ENCODE assay signal across 11 cellular contexts in the genomic region with DNA sequence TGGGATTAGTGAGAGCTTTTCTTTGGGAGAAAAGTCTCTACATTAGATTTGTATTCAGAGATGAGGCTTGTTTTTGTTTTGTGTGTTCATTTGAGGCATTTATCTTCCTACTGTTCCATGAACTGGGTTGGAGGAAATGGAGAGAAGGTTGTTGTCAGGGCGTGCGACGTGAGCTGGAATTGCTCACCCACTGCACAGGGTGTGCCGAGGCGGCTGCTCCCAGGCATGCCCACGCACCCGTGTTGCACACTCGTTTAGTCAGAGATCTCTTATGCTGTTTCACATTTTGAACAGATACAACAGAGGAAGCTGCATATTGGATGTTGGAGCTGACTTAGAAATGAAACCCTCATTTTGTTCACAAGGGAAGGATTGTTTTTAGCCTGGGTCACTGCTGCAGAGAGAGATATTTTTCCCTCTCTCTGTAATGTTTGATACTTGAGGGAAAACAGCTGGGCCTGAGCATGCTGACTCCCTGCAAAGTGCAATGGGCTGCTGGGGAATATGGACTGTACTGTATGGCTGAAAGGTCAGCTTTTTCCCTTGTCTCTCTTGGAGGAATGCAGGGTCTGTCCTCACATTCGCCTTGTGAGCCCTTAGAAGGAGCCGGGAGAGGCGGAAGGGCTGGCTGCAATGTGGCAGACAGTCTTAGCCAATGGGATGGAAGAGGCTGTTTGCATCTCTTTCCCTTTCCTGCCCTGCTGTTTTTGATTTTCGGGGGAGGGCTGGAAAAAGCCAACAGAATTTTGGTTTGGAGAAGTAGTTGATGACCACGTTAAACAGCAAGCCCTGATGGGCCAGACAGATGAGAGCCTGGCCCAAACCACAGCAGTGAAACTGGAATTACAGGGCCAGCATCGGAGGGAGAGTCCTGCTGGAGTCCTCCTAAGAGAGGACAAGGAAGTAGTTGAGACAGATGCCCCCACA.
A peak's percentile ranks its signal among the peaks of the same experiment; 100 is the strongest.
DNase-seq lines count a peak whose midpoint lies in the region; ATAC-seq and TF ChIP-seq lines count a peak whose summit lies in the region.
"Had no signal": no experiment of that assay in that cellular context is flagged by ENCODE, and none has a peak within 500 bp of the region (broad histone marks: within the 10 kb centered on the region; RNA-seq: fewer than 3 reads in every experiment).

No MANE protein-coding gene starts in this region.

- ATAC-seq in sciatic nerve: peak; percentile 70
- ATAC-seq in GM19452 (IDR thresholded peaks at IDR 0.05; ENCODE audit: unreplicated experiment): no peak
- no peak for ATAC-seq in naive thymus-derived CD4-positive, alpha-beta T cell

- H3K4me3 ChIP-seq in brain microvascular endothelial cell (ENCODE audit: low read depth, low read length): no peak overlapping the region
- H3K4me3 ChIP-seq in naive thymus-derived CD4-positive, alpha-beta T cell (ENCODE audit: low read length): no peak overlapping the region

- POLR2A ChIA-PET in naive thymus-derived CD4-positive, alpha-beta T cell (lab: Charles Lee): no interaction called here

- H3K27me3 Mint-ChIP-seq in naive thymus-derived CD4-positive, alpha-beta T cell: peaks cover 15 to 34% (median 27%) of the 10 kb centered on the region in 5 donors

- no peaks in the 10 kb centered on the region for H3K36me3 ChIP-seq in brain microvascular endothelial cell (replicated peaks)
- H3K36me3 ChIP-seq in naive thymus-derived CD4-positive, alpha-beta T cell (ENCODE audit: control insufficient read depth in 2 of 3, insufficient read depth in 3 of 3, low read length in 3 of 3): no peaks in the 10 kb centered on the region

- no peak for TF ChIP-seq CTCF in brain microvascular endothelial cell (IDR thresholded peaks at IDR 0.05; ENCODE audit: low read depth, low read length, missing control alignments)

- H3K9me3 ChIP-seq in naive thymus-derived CD4-positive, alpha-beta T cell (ENCODE audit: control insufficient read depth in 2 of 3, low read length in 3 of 3): no peaks in the 10 kb centered on the region

- H3K4me3 Mint-ChIP-seq in naive thymus-derived CD4-positive, alpha-beta T cell: no peak overlapping the region
- H3K4me3 Mint-ChIP-seq: CD8-positive, alpha-beta memory T cell had no signal

- no peaks in the 10 kb centered on the region for H3K4me1 ChIP-seq in naive thymus-derived CD4-positive, alpha-beta T cell (ENCODE audit: control insufficient read depth in 2 of 2, insufficient read depth in 2 of 2, low read length in 2 of 2)

- in situ Hi-C loops in brain microvascular endothelial cell (cut with HindIII; ENCODE audit: low pct_ligation_motif_present, low sequenced_read_pairs): no loop called here

- CTCF ChIA-PET in naive thymus-derived CD4-positive, alpha-beta T cell (lab: Charles Lee): no interaction called here

- H3K27ac ChIP-seq in brain microvascular endothelial cell: peak overlapping the region; percentile 41
- no peak overlapping the region for H3K27ac ChIP-seq in naive thymus-derived CD4-positive, alpha-beta T cell (ENCODE audit: low read depth, low read length)

- DNase-seq in COLO829 (ENCODE audit: low spot score) (peak; percentile 19), brain microvascular endothelial cell (no peak), hippocampal formation (lab: John Stamatoyannopoulos, UW) (peak; percentile 33 to 65), sciatic nerve (ENCODE audit: low spot score) (no peak), T-helper 9 cell (no peak), KG1 (lab: John Stamatoyannopoulos, UW) (no peak)
- no peak for DNase-seq in naive thymus-derived CD4-positive, alpha-beta T cell
- DNase-seq: amniotic stem cell; CD8-positive, alpha-beta memory T cell; NK-92 treated with Interleukin-12 subunit alpha and Interleukin-12 subunit beta, amount 100 ng/mL, for 24 hours had no signal

- H3K4me1 Mint-ChIP-seq in naive thymus-derived CD4-positive, alpha-beta T cell: peaks cover 0 to 4% (median 0%) of the 10 kb centered on the region in 7 donors

- H3K36me3 Mint-ChIP-seq in naive thymus-derived CD4-positive, alpha-beta T cell: no peaks in the 10 kb centered on the region
- H3K36me3 Mint-ChIP-seq: CD8-positive, alpha-beta memory T cell had no signal

- no peak overlapping the region for H3K27ac Mint-ChIP-seq in naive thymus-derived CD4-positive, alpha-beta T cell
- H3K27ac Mint-ChIP-seq: CD8-positive, alpha-beta memory T cell had no signal

- H3K9me3 Mint-ChIP-seq in naive thymus-derived CD4-positive, alpha-beta T cell: no peaks in the 10 kb centered on the region
- H3K9me3 Mint-ChIP-seq: CD8-positive, alpha-beta memory T cell had no signal

- H3K27me3 ChIP-seq in brain microvascular endothelial cell (replicated peaks): no peaks in the 10 kb centered on the region
- peaks cover 0 to 3% of the 10 kb centered on the region in 2 donors for H3K27me3 ChIP-seq in naive thymus-derived CD4-positive, alpha-beta T cell (ENCODE audit: control insufficient read depth in 2 of 2, insufficient read depth in 2 of 2, low read length in 2 of 2)

- intact Hi-C loops in sciatic nerve (cut with DNase I): no loop called here
- intact Hi-C loops in naive thymus-derived CD4-positive, alpha-beta T cell (cut with micrococcal nuclease): no loop called here

Comparison
In these comparisons a context has a peak if more than half of its experiments do, and no peak if none do; other contexts are left out.
1. DNase-seq: peak in COLO829 (single experiment) and hippocampal formation (2 of 2); none in brain microvascular endothelial cell (single experiment), sciatic nerve (single experiment), T-helper 9 cell (single experiment), KG1 (single experiment) and naive thymus-derived CD4-positive, alpha-beta T cell (0 of 9).